Comparison of ENCODE assay signal across 18 cellular contexts in genomic region chr11:105315287-105315686, GRCh38.
DNase-seq lines count a peak whose midpoint lies in the region; ATAC-seq and TF ChIP-seq lines count a peak whose summit lies in the region.
"Had no signal": no experiment of that assay in that cellular context is flagged by ENCODE, and none has a peak within 500 bp of the region (broad histone marks: within the 10 kb centered on the region; RNA-seq: fewer than 3 reads in every experiment).

No MANE protein-coding gene starts in this region.

- TF ChIP-seq EP300 in esophagus muscularis mucosa (IDR thresholded peaks at IDR 0.05), result no peak

- no peak overlapping the region for H3K4me3 ChIP-seq in esophagus muscularis mucosa
- H3K4me3 ChIP-seq in smooth muscle cell, result no peak overlapping the region
- H3K4me3 ChIP-seq: left ventricle myocardium inferior, psoas muscle had no signal

- H2BK12ac ChIP-seq in H9 (ENCODE audit: insufficient read length, low read depth, low read length), result no peak overlapping the region

- H4K20me1 ChIP-seq in smooth muscle cell (ENCODE audit: low read depth) (no peaks in the 10 kb centered on the region), H9 (ENCODE audit: control insufficient read depth, insufficient read depth, insufficient read length) (no peaks in the 10 kb centered on the region)

- ATAC-seq in WTC11, result peak; percentile 98
- ATAC-seq: CD8-positive, alpha-beta T cell; psoas muscle had no signal

- H3K23ac ChIP-seq in H9 (ENCODE audit: insufficient read length, low read depth, low read length), result no peak overlapping the region

- no peaks in the 10 kb centered on the region for H3K23me2 ChIP-seq in H9 (ENCODE audit: insufficient read length, low read depth, low read length, poor library complexity, severe bottlenecking)

- no peak overlapping the region for H3K14ac ChIP-seq in H9 (ENCODE audit: insufficient read depth, low read length)

- no peaks in the 10 kb centered on the region for H3F3A ChIP-seq in smooth muscle cell (ENCODE audit: low read depth)

- H4K5ac ChIP-seq in H9 (ENCODE audit: insufficient read length, low read depth, low read length), result no peak overlapping the region

- no peak overlapping the region for H2BK15ac ChIP-seq in H9 (ENCODE audit: low read depth, low read length)

- WGBS in esophagus muscularis mucosa, result 89% methylated on average over 2 of the region's 2 CpGs
- WGBS in smooth muscle cell (ENCODE audit: low lambda C conversion rate), result 89% methylated on average over 2 of the region's 2 CpGs
- WGBS in H9 (ENCODE audit: extremely low coverage, insufficient read length, low lambda C conversion rate), result no CpG with 5 or more reads among the region's 2 CpGs

- H3K4me3 Mint-ChIP-seq in WTC11 (no peak overlapping the region), H9 (no peak overlapping the region)
- H3K4me3 Mint-ChIP-seq: activated naive CD4-positive, alpha-beta T cell treated with anti-CD3 and anti-CD28 coated beads for 36 hours; CD8-positive, alpha-beta T cell; naive thymus-derived CD8-positive, alpha-beta T cell; type B pancreatic cell had no signal

- no peak overlapping the region for H2BK120ac ChIP-seq in H9 (ENCODE audit: low read depth, low read length, poor library complexity, severe bottlenecking)

- H3K4me1 Mint-ChIP-seq in WTC11, result no peaks in the 10 kb centered on the region
- no peaks in the 10 kb centered on the region for H3K4me1 Mint-ChIP-seq in H9
- H3K4me1 Mint-ChIP-seq: naive thymus-derived CD8-positive, alpha-beta T cell had no signal

- no peak overlapping the region for H2AK5ac ChIP-seq in H9 (ENCODE audit: insufficient read length, low read length)

- no peak overlapping the region for H3K27ac Mint-ChIP-seq in WTC11
- H3K27ac Mint-ChIP-seq in H9, result no peak overlapping the region
- H3K27ac Mint-ChIP-seq: activated naive CD4-positive, alpha-beta T cell treated with anti-CD3 and anti-CD28 coated beads for 36 hours; CD8-positive, alpha-beta T cell; naive thymus-derived CD8-positive, alpha-beta T cell; type B pancreatic cell had no signal

- H3K18ac ChIP-seq in H9 (ENCODE audit: insufficient read length, low read depth, low read length), result no peak overlapping the region

- POLR2A ChIA-PET in WTC11 (lab: Charles Lee), result no interaction called here

- TF ChIP-seq POLR2A in esophagus muscularis mucosa (IDR thresholded peaks at IDR 0.05; ENCODE audit: low read depth), result no peak

- H3K4me1 ChIP-seq in esophagus muscularis mucosa (no peaks in the 10 kb centered on the region), smooth muscle cell (ENCODE audit: low read depth) (no peaks in the 10 kb centered on the region), H9 (ENCODE audit: insufficient read depth, low read length) (no peaks in the 10 kb centered on the region)
- H3K4me1 ChIP-seq: left ventricle myocardium inferior, psoas muscle had no signal

- H3K9me3 ChIP-seq in esophagus muscularis mucosa, result no peaks in the 10 kb centered on the region
- no peaks in the 10 kb centered on the region for H3K9me3 ChIP-seq in smooth muscle cell (replicated peaks; ENCODE audit: low read depth)
- H3K9me3 ChIP-seq in H9 (ENCODE audit: control insufficient read depth, low read depth, low read length), result no peaks in the 10 kb centered on the region
- H3K9me3 ChIP-seq: left ventricle myocardium inferior, psoas muscle had no signal

- no peaks in the 10 kb centered on the region for H3K79me2 ChIP-seq in smooth muscle cell (ENCODE audit: low read depth)
- no peaks in the 10 kb centered on the region for H3K79me2 ChIP-seq in H9 (ENCODE audit: insufficient read depth, low read length)

- CTCF ChIA-PET in WTC11 (lab: Charles Lee), result no interaction called here

- H2BK20ac ChIP-seq in H9 (ENCODE audit: low read depth, low read length, poor library complexity, severe bottlenecking), result no peak overlapping the region

- H3T11ph ChIP-seq in H9 (ENCODE audit: low read length), result no peak overlapping the region

- H2BK5ac ChIP-seq in H9 (ENCODE audit: insufficient read length, low read length), result no peak overlapping the region

- no peak overlapping the region for H3K4ac ChIP-seq in H9 (ENCODE audit: low read depth, low read length)

- H3K36me3 ChIP-seq in esophagus muscularis mucosa, result no peaks in the 10 kb centered on the region
- no peaks in the 10 kb centered on the region for H3K36me3 ChIP-seq in smooth muscle cell (ENCODE audit: low read depth)
- H3K36me3 ChIP-seq: left ventricle myocardium inferior had no signal

- no peaks in the 10 kb centered on the region for H3K27me3 ChIP-seq in esophagus muscularis mucosa
- H3K27me3 ChIP-seq in smooth muscle cell (ENCODE audit: low read depth), result no peaks in the 10 kb centered on the region
- no peaks in the 10 kb centered on the region for H3K27me3 ChIP-seq in H9 (ENCODE audit: insufficient read depth, low read length)

- TF ChIP-seq CTCF in WTC11 (IDR thresholded peaks at IDR 0.05) (no peak), esophagus muscularis mucosa (IDR thresholded peaks at IDR 0.05) (no peak), smooth muscle cell (IDR thresholded peaks at IDR 0.05; ENCODE audit: borderline replicate concordance, insufficient read depth, poor library complexity, severe bottlenecking) (no peak), H9 (conservative IDR thresholded peaks at IDR 0.05) (no peak; the same call in 2 of the 3 replicates)

- H3K27ac ChIP-seq in esophagus muscularis mucosa (replicated peaks in 1 of 4) (no peak overlapping the region), smooth muscle cell (ENCODE audit: low read depth) (no peak overlapping the region), H9 (ENCODE audit: insufficient read length, low read depth, low read length) (no peak overlapping the region)
- H3K27ac ChIP-seq: left ventricle myocardium inferior, psoas muscle had no signal

- no peak overlapping the region for H3K56ac ChIP-seq in H9 (ENCODE audit: insufficient read length, low read depth, low read length)

- intact Hi-C loops in esophagus muscularis mucosa (cut with DNase I), result no loop called here

- H3K27me3 Mint-ChIP-seq in WTC11 (ENCODE audit: low read depth), result no peaks in the 10 kb centered on the region
- no peaks in the 10 kb centered on the region for H3K27me3 Mint-ChIP-seq in H9 (ENCODE audit: low read depth)
- H3K27me3 Mint-ChIP-seq: type B pancreatic cell had no signal

- H4K8ac ChIP-seq in H9 (replicated peaks; ENCODE audit: insufficient read length, low read depth, low read length), result no peak overlapping the region

- DNase-seq in NCI-H345 (lab: John Stamatoyannopoulos, UW) (peak; percentile 35), NCI-H345 treated with DMSO at 0.1 percent for 48 hours (lab: John Stamatoyannopoulos, UW; ENCODE audit: unreplicated experiment) (no peak), NCI-H2029 (lab: John Stamatoyannopoulos, UW) (peak; percentile 79), WTC11 (ENCODE audit: low spot score) (no peak), myocyte (ENCODE audit: low read depth) (peak; percentile 12), esophagus muscularis mucosa (ENCODE audit: extremely low spot score) (no peak), smooth muscle cell (lab: John Stamatoyannopoulos, UW; ENCODE audit: unreplicated experiment) (no peak), H9 (no peak)
- DNase-seq: activated naive CD4-positive, alpha-beta T cell treated with anti-CD3 and anti-CD28 coated beads for 36 hours; CD8-positive, alpha-beta T cell; hippocampal formation; left ventricle myocardium inferior; naive thymus-derived CD8-positive, alpha-beta T cell; NCI-H1417 treated with DMSO at 0.1 percent for 48 hours; psoas muscle; stimulated activated naive CD4-positive, alpha-beta T cell treated with Interleukin-2 at 50 U/mL for 16 hours; T-helper 2 cell had no signal

- H3K9ac ChIP-seq in smooth muscle cell (ENCODE audit: low read depth) (no peak overlapping the region), H9 (ENCODE audit: extremely low read depth, insufficient read length, low read length) (no peak overlapping the region)

- H3K79me1 ChIP-seq in H9 (ENCODE audit: insufficient read depth, low read depth, low read length, poor library complexity, severe bottlenecking), result no peaks in the 10 kb centered on the region

- H4K91ac ChIP-seq in H9 (ENCODE audit: insufficient read length, low read depth, low read length), result no peak overlapping the region

- no peaks in the 10 kb centered on the region for H3K9me3 Mint-ChIP-seq in WTC11
- H3K9me3 Mint-ChIP-seq in H9, result no peaks in the 10 kb centered on the region
- H3K9me3 Mint-ChIP-seq: activated naive CD4-positive, alpha-beta T cell treated with anti-CD3 and anti-CD28 coated beads for 36 hours; CD8-positive, alpha-beta T cell; naive thymus-derived CD8-positive, alpha-beta T cell; type B pancreatic cell had no signal

- H3K4me2 ChIP-seq in smooth muscle cell (no peak overlapping the region), H9 (ENCODE audit: insufficient read depth, insufficient read length, low read length) (no peak overlapping the region)

- H3K36me3 Mint-ChIP-seq in WTC11, result no peaks in the 10 kb centered on the region
- H3K36me3 Mint-ChIP-seq in H9 (ENCODE audit: insufficient read depth in 1 of 3, low read depth in 3 of 3), result no peaks in the 10 kb centered on the region
- H3K36me3 Mint-ChIP-seq: CD8-positive, alpha-beta T cell; naive thymus-derived CD8-positive, alpha-beta T cell; type B pancreatic cell had no signal

- H2AFZ ChIP-seq in smooth muscle cell (ENCODE audit: low read depth), result no peak overlapping the region
- no peak overlapping the region for H2AFZ ChIP-seq in H9 (ENCODE audit: low read length)

TF ChIP-seq in WTC11, 78 proteins besides CTCF, POLR2A, EP300 and RAD21 (continues in another document):
- no peak for TF ChIP-seq IRF2 (CRISPR knock-in tag; IDR thresholded peaks at IDR 0.05; ENCODE audit: borderline replicate concordance, low read depth)
- TF ChIP-seq NFYB (CRISPR knock-in tag; conservative IDR thresholded peaks at IDR 0.05; ENCODE audit: low read depth), result no peak

Comparison
In these comparisons a context has a peak if more than half of its experiments do, and no peak if none do; other contexts are left out.
1. DNase-seq: peak in NCI-H345 (single experiment), NCI-H2029 (single experiment) and myocyte (single experiment); none in NCI-H345 treated with DMSO at 0.1 percent for 48 hours (single experiment), WTC11 (single experiment), esophagus muscularis mucosa (single experiment), smooth muscle cell (single experiment) and H9 (single experiment).